Comparison of ENCODE assay signal across 8 cellular contexts in genomic region chr9:35114113-35114847, GRCh38. TPM values are rescaled to one million over a fixed set of nuclear protein-coding genes. Genes with fewer than 3 reads are reported as not detected.
DNase-seq lines count a peak whose midpoint lies in the region; ATAC-seq and TF ChIP-seq lines count a peak whose summit lies in the region.

No MANE protein-coding gene starts in this region.

- no peaks in the 10 kb centered on the region for H3K9me3 Mint-ChIP-seq in activated CD4-positive, alpha-beta T cell treated with anti-CD3 and anti-CD28 coated beads, Interleukin-2, amount 10 ng/mL, durations not matched to agents 24 days and 14 days

- peak overlapping the region; percentile 10 for H3K4me3 ChIP-seq in lower leg skin (ENCODE audit: low read depth, poor library complexity, severe bottlenecking)

- TF ChIP-seq POLR2A in lower leg skin (IDR thresholded peaks at IDR 0.05) = no peak

- peak overlapping the region; percentile 94 for H3K27ac Mint-ChIP-seq in activated CD4-positive, alpha-beta T cell treated with anti-CD3 and anti-CD28 coated beads, Interleukin-2, amount 10 ng/mL, durations not matched to agents 24 days and 14 days

- 0 to 2% methylated on average over 5 of the region's 5 CpGs for WGBS in lower leg skin, 2 donors

- H3K4me1 Mint-ChIP-seq in activated CD4-positive, alpha-beta T cell treated with anti-CD3 and anti-CD28 coated beads, Interleukin-2, amount 10 ng/mL, durations not matched to agents 24 days and 14 days = peaks cover 54% of the 10 kb centered on the region

- peak overlapping the region; percentile 91 for H3K4me3 Mint-ChIP-seq in activated CD4-positive, alpha-beta T cell treated with anti-CD3 and anti-CD28 coated beads, Interleukin-2, amount 10 ng/mL, durations not matched to agents 24 days and 14 days

- DNase-seq in AG08395 (ENCODE audit: low spot score) = peak; percentile 91
- DNase-seq in GM20000 (ENCODE audit: low spot score) = peak; percentile 52
- peak; percentile 81 for DNase-seq in NCI-H460 (ENCODE audit: extremely low read depth, low read depth)
- peak; percentile 94 for DNase-seq in activated CD4-positive, alpha-beta T cell treated with anti-CD3 and anti-CD28 coated beads, Interleukin-2, amount 10 ng/mL, durations not matched to agents 24 days and 14 days
- peak; percentile 93 for DNase-seq in ecto neural progenitor cell (ENCODE audit: low spot score)
- DNase-seq in lower leg skin (ENCODE audit: low spot score in 2 of 2) = peak; percentile 93 to 97
- DNase-seq in stimulated activated CD4-positive, alpha-beta T cell treated with anti-CD3 and anti-CD28 coated beads, TNF-alpha, amount 100 ng/mL, for 1 hour (ENCODE audit: low read depth in 3 of 3, low spot score in 1 of 3) = peak; percentile 29 to 44 (median 34)

- H3K27me3 Mint-ChIP-seq in activated CD4-positive, alpha-beta T cell treated with anti-CD3 and anti-CD28 coated beads, Interleukin-2, amount 10 ng/mL, durations not matched to agents 24 days and 14 days = no peaks in the 10 kb centered on the region

- no peak for ATAC-seq in GM21619 (IDR thresholded peaks at IDR 0.05; ENCODE audit: unreplicated experiment)

- TF ChIP-seq CTCF in GM20000 (IDR thresholded peaks at IDR 0.05; ENCODE audit: extremely low read depth, missing control alignments) (no peak), lower leg skin (IDR thresholded peaks at IDR 0.05) (no peak)

- no peaks in the 10 kb centered on the region for H3K36me3 Mint-ChIP-seq in activated CD4-positive, alpha-beta T cell treated with anti-CD3 and anti-CD28 coated beads, Interleukin-2, amount 10 ng/mL, durations not matched to agents 24 days and 14 days (ENCODE audit: low read depth)

- intact Hi-C loops in activated CD4-positive, alpha-beta T cell treated with anti-CD3 and anti-CD28 coated beads, Interleukin-2, amount 10 ng/mL, durations not matched to agents 24 days and 14 days (cut with micrococcal nuclease) = loop anchor here (1.0 to 10.0 kb wide), 5 partner anchors 34 to 1297 kb away; partner anchors contain the start of genes CREB3, HINT2, SPAG8 and TLN1
- intact Hi-C loops in lower leg skin (cut with DNase I; ENCODE audit: low total_unique reads) = no loop called here

RNA-seq across cellular contexts. Expression of gene ATOSB, which starts 1.4 kb away (rescaled TPM):
- 9.6 and 10.6 TPM in 2 replicates for total RNA-seq in NCI-H460 (2014; rRNA removed; shearing (Covaris generic))
- 9.5 and 9.7 TPM in 2 replicates for polyA plus RNA-seq in NCI-H460 (2014; cell fraction: nucleus; rRNA removed)
- total RNA-seq in activated CD4-positive, alpha-beta T cell treated with anti-CD3 and anti-CD28 coated beads, Interleukin-2, amount 10 ng/mL, durations not matched to agents 24 days and 14 days = 3.7 and 4.7 TPM in 2 replicates
- 10 to 100 TPM; 16.7 to 27.9 (median 19.4) TPM for total RNA-seq in lower leg skin

RNA-seq across cellular contexts. Expression of gene STOML2, which starts 11.3 kb away (rescaled TPM):
- 205 and 206 TPM in 2 replicates for total RNA-seq in NCI-H460 (2014; rRNA removed; shearing (Covaris generic))
- polyA plus RNA-seq in NCI-H460 (2014; cell fraction: nucleus; rRNA removed) = 181 and 187 TPM in 2 replicates
- 258 and 262 TPM in 2 replicates for total RNA-seq in activated CD4-positive, alpha-beta T cell treated with anti-CD3 and anti-CD28 coated beads, Interleukin-2, amount 10 ng/mL, durations not matched to agents 24 days and 14 days
- total RNA-seq in lower leg skin = 100 to 1,000 TPM in 2 of 4 donors, 10 to 100 TPM in 2; 76.3 to 105 (median 88.6) TPM

RNA-seq across cellular contexts. Expression of gene PIGO, which starts 17.9 kb away (rescaled TPM):
- 32.2 and 33.9 TPM in 2 replicates for total RNA-seq in NCI-H460 (2014; rRNA removed; shearing (Covaris generic))
- polyA plus RNA-seq in NCI-H460 (2014; cell fraction: nucleus; rRNA removed) = 48.0 and 49.7 TPM in 2 replicates
- 32.5 and 37.2 TPM in 2 replicates for total RNA-seq in activated CD4-positive, alpha-beta T cell treated with anti-CD3 and anti-CD28 coated beads, Interleukin-2, amount 10 ng/mL, durations not matched to agents 24 days and 14 days
- total RNA-seq in lower leg skin = 10 to 100 TPM in 3 of 4 donors, 1 to 10 TPM in 1; 9.8 to 21.3 (median 19.0) TPM

RNA-seq across cellular contexts. Expression of gene FANCG, which starts 34.5 kb away (rescaled TPM):
- 22.6 and 25.5 TPM in 2 replicates for total RNA-seq in NCI-H460 (2014; rRNA removed; shearing (Covaris generic))
- 112 and 123 TPM in 2 replicates for polyA plus RNA-seq in NCI-H460 (2014; cell fraction: nucleus; rRNA removed)
- total RNA-seq in activated CD4-positive, alpha-beta T cell treated with anti-CD3 and anti-CD28 coated beads, Interleukin-2, amount 10 ng/mL, durations not matched to agents 24 days and 14 days = 114 and 122 TPM in 2 replicates
- 10 to 100 TPM in 3 of 4 donors, 1 to 10 TPM in 1; 5.3 to 34.7 (median 11.6) TPM for total RNA-seq in lower leg skin

RNA-seq across cellular contexts. Expression of gene VCP, which starts 41.9 kb away (rescaled TPM):
- 161 and 163 TPM in 2 replicates for total RNA-seq in NCI-H460 (2014; rRNA removed; shearing (Covaris generic))
- polyA plus RNA-seq in NCI-H460 (2014; cell fraction: nucleus; rRNA removed) = 210 and 275 TPM in 2 replicates
- 335 and 343 TPM in 2 replicates for total RNA-seq in activated CD4-positive, alpha-beta T cell treated with anti-CD3 and anti-CD28 coated beads, Interleukin-2, amount 10 ng/mL, durations not matched to agents 24 days and 14 days
- 100 to 1,000 TPM; 122 to 194 (median 156) TPM for total RNA-seq in lower leg skin

Comparison
In these comparisons a context has a peak if more than half of its experiments do, and no peak if none do; other contexts are left out.
1. DNase-seq: peak in every context shown above with its lines; median percentile 95 in lower leg skin; 94 in activated CD4-positive, alpha-beta T cell treated with anti-CD3 and anti-CD28 coated beads, Interleukin-2, amount 10 ng/mL, durations not matched to agents 24 days and 14 days; 93 in ecto neural progenitor cell; 91 in AG08395; 81 in NCI-H460; 52 in GM20000; 34 in stimulated activated CD4-positive, alpha-beta T cell treated with anti-CD3 and anti-CD28 coated beads, TNF-alpha, amount 100 ng/mL, for 1 hour.